ENCODE assay signal across 9 cellular contexts in genomic region chr6:13427838-13428527, GRCh38. TPM values are rescaled to one million over a fixed set of nuclear protein-coding genes. Genes with fewer than 3 reads are reported as not detected.
DNase-seq lines count a peak whose midpoint lies in the region; ATAC-seq and TF ChIP-seq lines count a peak whose summit lies in the region.
"Had no signal": no experiment of that assay in that cellular context is flagged by ENCODE, and none has a peak within 500 bp of the region (broad histone marks: within the 10 kb centered on the region; RNA-seq: fewer than 3 reads in every experiment).

No MANE protein-coding gene starts in this region.

- intact Hi-C loops in heart left ventricle (cut with DNase I) (loop anchor here in 1 of 10 donors (10.0 kb wide), 1 partner anchor 57 kb away; the partner anchor contains the start of gene GFOD1), cardiac septum (cut with DNase I) (no loop called here), left ventricle myocardium inferior (cut with micrococcal nuclease) (loop anchor here (10.0 kb wide), 1 partner anchor 57 kb away; the partner anchor contains the start of gene GFOD1)

- H3K27ac ChIP-seq in heart left ventricle (peak overlapping the region in 10 of 12 donors; percentile 12 to 91 (median 44)), left ventricle myocardium inferior (replicated peaks) (peak overlapping the region; percentile 80)
- H3K27ac ChIP-seq: body of pancreas had no signal

- H3K27me3 ChIP-seq in heart left ventricle (no peaks in the 10 kb centered on the region), left ventricle myocardium inferior (ENCODE audit: low read depth) (no peaks in the 10 kb centered on the region)
- H3K27me3 ChIP-seq: body of pancreas had no signal

- H3K36me3 ChIP-seq in heart left ventricle (no peaks in the 10 kb centered on the region), left ventricle myocardium inferior (no peaks in the 10 kb centered on the region)

- peaks cover 9 to 97% (median 71%) of the 10 kb centered on the region in 12 donors for H3K4me1 ChIP-seq in heart left ventricle
- peaks cover 91% of the 10 kb centered on the region for H3K4me1 ChIP-seq in left ventricle myocardium inferior

- POLR2A ChIA-PET in activated CD4-positive, alpha-beta memory T cell treated with anti-CD3 and anti-CD28 coated beads, Interleukin-2, amount 10 ng/mL, durations not matched to agents 7 days and 5 days (lab: Charles Lee) = interaction anchor here (1.0 to 2.1 kb wide), 4 partner anchors 17 to 147 kb away, joined by 4 to 11 read pairs (median 6); partner anchors contain the start of genes SIRT5 and TBC1D7

- TF ChIP-seq POLR2A in heart left ventricle (IDR thresholded peaks at IDR 0.05) = no peak

- H3K4me3 ChIP-seq in heart left ventricle (peak overlapping the region in 1 of 12 donors; percentile 25), left ventricle myocardium inferior (no peak overlapping the region)
- H3K4me3 ChIP-seq: body of pancreas had no signal

- WGBS in heart left ventricle, 4 donors = 60 to 77% (median 66%) methylated on average over 24 of the region's 24 CpGs

- peak in 1 of 4 donors; percentile 6 for ATAC-seq in heart left ventricle
- ATAC-seq in HG03439 (IDR thresholded peaks at IDR 0.05; ENCODE audit: unreplicated experiment) = peak; percentile 61
- ATAC-seq: body of pancreas had no signal

- no peak for TF ChIP-seq CTCF in heart left ventricle (IDR thresholded peaks at IDR 0.05)
- no peak for TF ChIP-seq CTCF in left ventricle myocardium inferior (IDR thresholded peaks at IDR 0.05; ENCODE audit: borderline replicate concordance)

- peak overlapping the region; percentile 65 for H3K27ac Mint-ChIP-seq in activated CD4-positive, alpha-beta memory T cell treated with anti-CD3 and anti-CD28 coated beads, Interleukin-2, amount 10 ng/mL, durations not matched to agents 7 days and 5 days

- DNase-seq in heart left ventricle = no peak
- DNase-seq in cardiac septum (ENCODE audit: low spot score) = no peak
- peak; percentile 73 for DNase-seq in activated CD4-positive, alpha-beta memory T cell treated with anti-CD3 and anti-CD28 coated beads, Interleukin-2, amount 10 ng/mL, durations not matched to agents 7 days and 5 days
- DNase-seq in left ventricle myocardium inferior = no peak
- DNase-seq in stimulated activated CD8-positive, alpha-beta memory T cell treated with anti-CD3 and anti-CD28 coated beads, Interleukin-15, amount 100 ng/mL, for 1 hour (ENCODE audit: low read depth) = peak; percentile 42
- no peak for DNase-seq in pons (ENCODE audit: low spot score)
- DNase-seq in HT-29 (ENCODE audit: low spot score) = no peak

- H3K4me3 Mint-ChIP-seq in activated CD4-positive, alpha-beta memory T cell treated with anti-CD3 and anti-CD28 coated beads, Interleukin-2, amount 10 ng/mL, durations not matched to agents 7 days and 5 days = peak overlapping the region; percentile 43

- H3K9me3 ChIP-seq in heart left ventricle (no peaks in the 10 kb centered on the region), left ventricle myocardium inferior (replicated peaks) (no peaks in the 10 kb centered on the region)
- H3K9me3 ChIP-seq: body of pancreas had no signal

- CTCF ChIA-PET in activated CD4-positive, alpha-beta memory T cell treated with anti-CD3 and anti-CD28 coated beads, Interleukin-2, amount 10 ng/mL, durations not matched to agents 7 days and 5 days (lab: Charles Lee) = interaction anchor here (0.8 to 3.4 kb wide), 6 partner anchors 14 to 147 kb away, joined by 3 to 8 read pairs (median 4); partner anchors contain the start of gene SIRT5

- H3K4me1 Mint-ChIP-seq in activated CD4-positive, alpha-beta memory T cell treated with anti-CD3 and anti-CD28 coated beads, Interleukin-2, amount 10 ng/mL, durations not matched to agents 7 days and 5 days = peaks cover 51% of the 10 kb centered on the region

- H3K9me3 Mint-ChIP-seq in activated CD4-positive, alpha-beta memory T cell treated with anti-CD3 and anti-CD28 coated beads, Interleukin-2, amount 10 ng/mL, durations not matched to agents 7 days and 5 days = no peaks in the 10 kb centered on the region

- H3K27me3 Mint-ChIP-seq in activated CD4-positive, alpha-beta memory T cell treated with anti-CD3 and anti-CD28 coated beads, Interleukin-2, amount 10 ng/mL, durations not matched to agents 7 days and 5 days = no peaks in the 10 kb centered on the region

- H3K36me3 Mint-ChIP-seq in activated CD4-positive, alpha-beta memory T cell treated with anti-CD3 and anti-CD28 coated beads, Interleukin-2, amount 10 ng/mL, durations not matched to agents 7 days and 5 days (ENCODE audit: low read depth) = no peaks in the 10 kb centered on the region

RNA-seq across cellular contexts. Expression of gene GFOD1, which starts 59.4 kb away (rescaled TPM):
- total RNA-seq in heart left ventricle (10 to 100 TPM; 25.0 to 65.8 (median 41.9) TPM), cardiac septum (54.0 TPM), left ventricle myocardium inferior (51.6 TPM)
- 10 to 100 TPM; 16.2 to 41.5 TPM for polyA plus RNA-seq in heart left ventricle
- 1 to 10 TPM; 3.0 TPM for total RNA-seq in activated CD4-positive, alpha-beta memory T cell treated with anti-CD3 and anti-CD28 coated beads, Interleukin-2, amount 10 ng/mL, durations not matched to agents 7 days and 5 days
- total RNA-seq in HT-29 (2014; rRNA removed; shearing (Covaris generic)) = 13.3 and 13.5 TPM in 2 replicates

Comparison
In these comparisons a context has a peak if more than half of its experiments do, and no peak if none do; other contexts are left out.
1. DNase-seq: peak in activated CD4-positive, alpha-beta memory T cell treated with anti-CD3 and anti-CD28 coated beads, Interleukin-2, amount 10 ng/mL, durations not matched to agents 7 days and 5 days (single experiment) and stimulated activated CD8-positive, alpha-beta memory T cell treated with anti-CD3 and anti-CD28 coated beads, Interleukin-15, amount 100 ng/mL, for 1 hour (single experiment); none in heart left ventricle (0 of 5), cardiac septum (single experiment), left ventricle myocardium inferior (single experiment), pons (single experiment) and HT-29 (single experiment).